8 cellular contexts compared by ENCODE assay signal in genomic region chr1:156504062-156504813, GRCh38. TPM values are rescaled to one million over a fixed set of nuclear protein-coding genes. Genes with fewer than 3 reads are reported as not detected.
DNase-seq lines count a peak whose midpoint lies in the region; ATAC-seq and TF ChIP-seq lines count a peak whose summit lies in the region.

No MANE protein-coding gene starts in this region.

- H3K36me3 ChIP-seq in OCI-LY3 (replicated peaks; ENCODE audit: low read depth, low read length) = no peaks in the 10 kb centered on the region

- H3K4me3 Mint-ChIP-seq in activated naive CD4-positive, alpha-beta T cell treated with anti-CD3 and anti-CD28 coated beads, Interleukin-2, amount 10 ng/mL, durations not matched to agents 7 days and 5 days = peak overlapping the region; percentile 66
- H3K4me3 Mint-ChIP-seq in dendritic cell treated with granulocyte-macrophage colony-stimulating factor and Interleukin-4, amounts not matched to agents 40 ng/mL and 50 ng/mL, for 4 days = peak overlapping the region; percentile 79
- H3K4me3 Mint-ChIP-seq in naive thymus-derived CD8-positive, alpha-beta T cell = peak overlapping the region; percentile 78 to 88 (median 80)

- POLR2A ChIA-PET in naive thymus-derived CD8-positive, alpha-beta T cell (lab: Charles Lee) = interaction anchor here (0.6 to 14.8 kb wide), 22 partner anchors 8 to 1713 kb away, joined by 3 to 359 read pairs (median 4); partner anchors contain the start of genes HDGF, NAXE, SMG5 and TTC24

- no peaks in the 10 kb centered on the region for H3K9me3 Mint-ChIP-seq in activated naive CD4-positive, alpha-beta T cell treated with anti-CD3 and anti-CD28 coated beads, Interleukin-2, amount 10 ng/mL, durations not matched to agents 7 days and 5 days
- no peaks in the 10 kb centered on the region for H3K9me3 Mint-ChIP-seq in dendritic cell treated with granulocyte-macrophage colony-stimulating factor and Interleukin-4, amounts not matched to agents 40 ng/mL and 50 ng/mL, for 4 days
- H3K9me3 Mint-ChIP-seq in naive thymus-derived CD8-positive, alpha-beta T cell = no peaks in the 10 kb centered on the region

- peaks cover 72% of the 10 kb centered on the region for H3K4me1 Mint-ChIP-seq in activated naive CD4-positive, alpha-beta T cell treated with anti-CD3 and anti-CD28 coated beads, Interleukin-2, amount 10 ng/mL, durations not matched to agents 7 days and 5 days
- peaks cover 63% of the 10 kb centered on the region for H3K4me1 Mint-ChIP-seq in dendritic cell treated with granulocyte-macrophage colony-stimulating factor and Interleukin-4, amounts not matched to agents 40 ng/mL and 50 ng/mL, for 4 days (ENCODE audit: low read depth)
- peaks cover 36 to 77% (median 69%) of the 10 kb centered on the region in 4 donors for H3K4me1 Mint-ChIP-seq in naive thymus-derived CD8-positive, alpha-beta T cell

- ATAC-seq in naive thymus-derived CD8-positive, alpha-beta T cell = peak in 1 of 2 donors; percentile 3
- no peak for ATAC-seq in HG03378 (IDR thresholded peaks at IDR 0.05; ENCODE audit: unreplicated experiment)
- no peak for ATAC-seq in HG02852 (IDR thresholded peaks at IDR 0.05; ENCODE audit: unreplicated experiment)

- CTCF ChIA-PET in activated naive CD4-positive, alpha-beta T cell treated with anti-CD3 and anti-CD28 coated beads, Interleukin-2, amount 10 ng/mL, durations not matched to agents 7 days and 5 days (lab: Charles Lee) = interaction anchor here (1.1 to 10.8 kb wide), 4 partner anchors 19 to 97 kb away, joined by 3 to 150 read pairs (median 4); partner anchors contain the start of gene GPATCH4

- H3K9ac ChIP-seq in OCI-LY3 (ENCODE audit: low read length) = peak overlapping the region; percentile 82

- peaks cover 56% of the 10 kb centered on the region for H3K4me1 ChIP-seq in OCI-LY3 (ENCODE audit: low read length)

- H3K27me3 ChIP-seq in OCI-LY3 (ENCODE audit: low read depth, low read length) = no peaks in the 10 kb centered on the region

- peaks cover 7% of the 10 kb centered on the region for H3K36me3 Mint-ChIP-seq in activated naive CD4-positive, alpha-beta T cell treated with anti-CD3 and anti-CD28 coated beads, Interleukin-2, amount 10 ng/mL, durations not matched to agents 7 days and 5 days
- peaks cover 11% of the 10 kb centered on the region for H3K36me3 Mint-ChIP-seq in dendritic cell treated with granulocyte-macrophage colony-stimulating factor and Interleukin-4, amounts not matched to agents 40 ng/mL and 50 ng/mL, for 4 days (ENCODE audit: low read depth)
- H3K36me3 Mint-ChIP-seq in naive thymus-derived CD8-positive, alpha-beta T cell = no peaks in the 10 kb centered on the region

- no peaks in the 10 kb centered on the region for H3K9me3 ChIP-seq in OCI-LY3 (ENCODE audit: insufficient read depth, low read length)

- H3K4me2 ChIP-seq in OCI-LY3 (ENCODE audit: low read length) = peak overlapping the region; percentile 95

- H3K79me2 ChIP-seq in OCI-LY3 (ENCODE audit: low read length) = peaks cover 13% of the 10 kb centered on the region

- DNase-seq in activated naive CD4-positive, alpha-beta T cell treated with anti-CD3 and anti-CD28 coated beads, Interleukin-2, amount 10 ng/mL, durations not matched to agents 7 days and 5 days = peak; percentile 49
- DNase-seq in activated naive CD4-positive, alpha-beta T cell treated with Interleukin-2 at 50 U/mL for 16 hours = no peak
- peak in 1 of 10 donors; percentile 73 for DNase-seq in naive thymus-derived CD8-positive, alpha-beta T cell
- DNase-seq in HCEC 1CT = no peak

- H3K27me3 Mint-ChIP-seq in activated naive CD4-positive, alpha-beta T cell treated with anti-CD3 and anti-CD28 coated beads, Interleukin-2, amount 10 ng/mL, durations not matched to agents 7 days and 5 days = peaks cover 6% of the 10 kb centered on the region
- no peaks in the 10 kb centered on the region for H3K27me3 Mint-ChIP-seq in dendritic cell treated with granulocyte-macrophage colony-stimulating factor and Interleukin-4, amounts not matched to agents 40 ng/mL and 50 ng/mL, for 4 days
- H3K27me3 Mint-ChIP-seq in naive thymus-derived CD8-positive, alpha-beta T cell = peaks cover 0 to 5% (median 0%) of the 10 kb centered on the region in 5 donors

- intact Hi-C loops in dendritic cell treated with granulocyte-macrophage colony-stimulating factor and Interleukin-4, amounts not matched to agents 40 ng/mL and 50 ng/mL, for 4 days (cut with micrococcal nuclease) = loop anchor here (5.0 kb wide), 1 partner anchor 68 kb away; the partner anchor contains the start of gene IQGAP3

- peak overlapping the region; percentile 98 for H3K27ac Mint-ChIP-seq in activated naive CD4-positive, alpha-beta T cell treated with anti-CD3 and anti-CD28 coated beads, Interleukin-2, amount 10 ng/mL, durations not matched to agents 7 days and 5 days
- peak overlapping the region; percentile 100 for H3K27ac Mint-ChIP-seq in dendritic cell treated with granulocyte-macrophage colony-stimulating factor and Interleukin-4, amounts not matched to agents 40 ng/mL and 50 ng/mL, for 4 days
- peak overlapping the region; percentile 95 to 100 (median 99) for H3K27ac Mint-ChIP-seq in naive thymus-derived CD8-positive, alpha-beta T cell

- H2AFZ ChIP-seq in OCI-LY3 (ENCODE audit: low read depth, low read length) = no peak overlapping the region

- H3K4me3 ChIP-seq in OCI-LY3 (ENCODE audit: low read length) = peak overlapping the region; percentile 75

- peak overlapping the region; percentile 91 for H3K27ac ChIP-seq in OCI-LY3 (ENCODE audit: low read length)

- H4K20me1 ChIP-seq in OCI-LY3 (ENCODE audit: insufficient read depth, low read length) = peaks cover 5% of the 10 kb centered on the region

- TF ChIP-seq CTCF in OCI-LY3 (IDR thresholded peaks at IDR 0.05; ENCODE audit: low read depth, low read length) = no peak

RNA-seq across cellular contexts. Expression of gene MEF2D, which starts 3.7 kb away (rescaled TPM):
- 10 to 100 TPM; 69.4 to 73.2 TPM for total RNA-seq in naive thymus-derived CD8-positive, alpha-beta T cell
- 10 to 100 TPM in 1 of 3 donors, 1 to 10 TPM in 2; 6.4 to 12.6 (median 6.7) TPM for polyA plus RNA-seq in naive thymus-derived CD8-positive, alpha-beta T cell
